22 cellular contexts compared by ENCODE assay signal in genomic region chr17:77218902-77219301, GRCh38.
"Had no signal": no experiment of that assay in that cellular context is flagged by ENCODE, and none has a peak within 500 bp of the region (broad histone marks: within the 10 kb centered on the region; RNA-seq: fewer than 3 reads in every experiment).

No MANE protein-coding gene starts in this region.

- H3K9me3 Mint-ChIP-seq: activated CD8-positive, alpha-beta T cell treated with anti-CD3 and anti-CD28 coated beads for 36 hours; activated naive CD4-positive, alpha-beta T cell treated with anti-CD3 and anti-CD28 coated beads, Interleukin-2, amount 50 U/mL, for 72 hours; endodermal cell; nephron had no signal

- H3K27me3 Mint-ChIP-seq: activated CD4-positive, alpha-beta T cell treated with anti-CD3 and anti-CD28 coated beads, Interleukin-2, amount 10 ng/mL, durations not matched to agents 7 days and 5 days; activated CD8-positive, alpha-beta memory T cell treated with anti-CD3 and anti-CD28 coated beads, Interleukin-2, amount 10 ng/mL, durations not matched to agents 7 days and 5 days; activated CD8-positive, alpha-beta T cell treated with anti-CD3 and anti-CD28 coated beads for 36 hours had no signal

- H3K27ac ChIP-seq: adrenal gland, breast epithelium, coronary artery, epithelial cell of prostate, gastroesophageal sphincter, heart left ventricle, upper lobe of right lung, VCaP had no signal

- H3K4me1 ChIP-seq: adrenal gland, breast epithelium, gastroesophageal sphincter, upper lobe of right lung had no signal

- H3K4me1 Mint-ChIP-seq: activated CD4-positive, alpha-beta T cell treated with anti-CD3 and anti-CD28 coated beads, Interleukin-2, amount 10 ng/mL, durations not matched to agents 7 days and 5 days; activated CD8-positive, alpha-beta memory T cell treated with anti-CD3 and anti-CD28 coated beads, Interleukin-2, amount 10 ng/mL, durations not matched to agents 7 days and 5 days had no signal

- H3K4me3 ChIP-seq: adrenal gland, breast epithelium, coronary artery, gastroesophageal sphincter, heart left ventricle, upper lobe of right lung had no signal

- ATAC-seq: activated CD8-positive, alpha-beta memory T cell treated with anti-CD3 and anti-CD28 coated beads, Interleukin-2, amount 10 ng/mL, durations not matched to agents 7 days and 5 days; activated CD8-positive, alpha-beta T cell treated with anti-CD3 and anti-CD28 coated beads for 36 hours; activated naive CD4-positive, alpha-beta T cell treated with anti-CD3 and anti-CD28 coated beads, Interleukin-2, amount 50 U/mL, for 72 hours; gastroesophageal sphincter; heart left ventricle; sciatic nerve; upper lobe of right lung had no signal

- H3K27ac Mint-ChIP-seq: activated CD4-positive, alpha-beta T cell treated with anti-CD3 and anti-CD28 coated beads, Interleukin-2, amount 10 ng/mL, durations not matched to agents 7 days and 5 days; activated CD8-positive, alpha-beta memory T cell treated with anti-CD3 and anti-CD28 coated beads, Interleukin-2, amount 10 ng/mL, durations not matched to agents 7 days and 5 days; activated CD8-positive, alpha-beta T cell treated with anti-CD3 and anti-CD28 coated beads for 36 hours; activated T-helper 1 cell treated with anti-CD3 and anti-CD28 coated beads, Interleukin-12 subunit alpha, Interleukin-12 subunit beta, Interleukin-2, Interleukin-4 antibody, amounts not matched to agents 30 ng/mL and 10 ng/mL and 1 ng/mL, durations not matched to agents 14 hours and 24 hours and 36 hours; endodermal cell; nephron had no signal

- DNase-seq: activated CD4-positive, alpha-beta T cell treated with anti-CD3 and anti-CD28 coated beads, Interleukin-2, amount 10 ng/mL, durations not matched to agents 7 days and 5 days; activated CD4-positive, CD25-positive, alpha-beta regulatory T cell treated with anti-CD3 and anti-CD28 coated beads, Interleukin-2, amount 50 U/mL, for 72 hours; activated CD8-positive, alpha-beta memory T cell treated with anti-CD3 and anti-CD28 coated beads, Interleukin-2, amount 10 ng/mL, durations not matched to agents 7 days and 5 days; activated CD8-positive, alpha-beta T cell treated with anti-CD3 and anti-CD28 coated beads for 36 hours; activated gamma-delta T cell treated with Interleukin-2 at 50 U/mL for 16 hours; adrenal gland; endodermal cell; heart left ventricle; occipital lobe; small intestine; stimulated activated CD4-positive, alpha-beta T cell treated with anti-CD3 and anti-CD28 coated beads, Interleukin-15, amount 100 ng/mL, for 24 hours; stimulated activated naive CD4-positive, alpha-beta T cell; upper lobe of right lung had no signal

- H3K9me3 ChIP-seq: adrenal gland, breast epithelium, gastroesophageal sphincter, heart left ventricle, upper lobe of right lung had no signal

- H3K4me3 Mint-ChIP-seq: activated CD4-positive, alpha-beta T cell treated with anti-CD3 and anti-CD28 coated beads, Interleukin-2, amount 10 ng/mL, durations not matched to agents 7 days and 5 days; activated CD8-positive, alpha-beta memory T cell treated with anti-CD3 and anti-CD28 coated beads, Interleukin-2, amount 10 ng/mL, durations not matched to agents 7 days and 5 days; activated CD8-positive, alpha-beta T cell treated with anti-CD3 and anti-CD28 coated beads for 36 hours; activated T-helper 1 cell treated with anti-CD3 and anti-CD28 coated beads, Interleukin-12 subunit alpha, Interleukin-12 subunit beta, Interleukin-2, Interleukin-4 antibody, amounts not matched to agents 30 ng/mL and 10 ng/mL and 1 ng/mL, durations not matched to agents 14 hours and 24 hours and 36 hours; endodermal cell; nephron had no signal

- H3K27me3 ChIP-seq: adrenal gland, breast epithelium, gastroesophageal sphincter, heart left ventricle, upper lobe of right lung had no signal

- H3K36me3 Mint-ChIP-seq: activated naive CD4-positive, alpha-beta T cell treated with anti-CD3 and anti-CD28 coated beads, Interleukin-2, amount 50 U/mL, for 72 hours had no signal

- H3K36me3 ChIP-seq: breast epithelium had no signal
